8 cellular contexts compared by ENCODE assay signal in the genomic region with DNA sequence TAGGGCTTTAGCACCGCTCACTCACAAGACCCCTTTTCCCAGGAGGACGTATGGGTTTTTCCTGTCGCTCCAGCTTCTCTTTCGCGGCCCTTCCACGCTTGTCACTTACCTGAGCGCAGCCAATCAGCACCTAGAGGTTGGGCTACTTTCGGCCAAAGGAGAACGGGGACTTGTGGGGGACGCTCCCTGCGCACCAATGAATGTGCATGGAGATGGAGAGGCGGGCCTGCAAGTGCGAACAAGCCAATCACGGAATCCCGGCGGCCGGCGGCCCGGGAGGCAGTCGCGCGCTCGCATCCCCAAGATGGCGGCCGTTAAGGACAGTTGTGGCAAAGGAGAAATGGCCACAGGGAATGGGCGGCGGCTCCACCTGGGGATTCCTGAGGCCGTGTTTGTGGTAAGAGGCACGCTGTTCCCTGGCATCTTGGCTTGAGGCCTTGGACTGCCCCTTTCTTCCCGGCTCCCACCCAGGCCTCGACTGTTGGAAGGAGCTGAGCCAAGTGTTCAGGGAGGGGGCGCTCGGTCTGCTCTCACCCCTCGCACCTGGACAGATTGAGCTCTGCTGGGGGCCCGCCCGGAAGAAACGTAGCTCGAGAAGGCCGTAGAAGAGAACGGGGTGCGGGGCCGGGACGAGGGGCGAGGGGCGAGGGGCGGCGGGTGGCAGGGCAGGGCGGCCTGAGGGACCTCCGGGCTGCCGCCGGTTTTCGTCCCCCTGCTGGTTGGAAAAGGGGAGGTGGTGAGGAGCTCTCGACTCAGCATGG. TPM values are rescaled to one million over a fixed set of nuclear protein-coding genes. Genes with fewer than 3 reads are reported as not detected.
DNase-seq lines count a peak whose midpoint lies in the region; ATAC-seq and TF ChIP-seq lines count a peak whose summit lies in the region.

VBP1 (plus strand) TSS at position 282 of the 761 bp plus-strand sequence; CDS start at position 305, 23 bp downstream.

- no peaks in the 10 kb centered on the region for H3K27me3 ChIP-seq in left lung

- intact Hi-C loops in left lung (cut with DNase I), result no loop called here

- no peaks in the 10 kb centered on the region for H3K9me3 ChIP-seq in left lung

- H3K4me3 ChIP-seq in left lung, result peak within 1 kb of the TSS; percentile 38 to 61

- peak; percentile 91 for DNase-seq in CD1c-positive myeloid dendritic cell (ENCODE audit: extremely low spot score)
- peak; percentile 87 for DNase-seq in NCI-H748 treated with DMSO at 0.1 percent for 48 hours (lab: John Stamatoyannopoulos, UW)
- peak; percentile 78 to 82 for DNase-seq in activated CD4-positive, alpha-beta T cell treated with anti-CD3 and anti-CD28 coated beads, Interleukin-2, amount 50 U/mL, for 4 hours
- DNase-seq in dermis blood vessel endothelial cell, result peak; percentile 97
- DNase-seq in left lung, result peak; percentile 93 to 94
- DNase-seq in stimulated activated CD4-positive, alpha-beta T cell treated with anti-CD3 and anti-CD28 coated beads, Interleukin-2, amount 100 ng/mL, for 48 hours, result peak; percentile 73 to 75

- peak within 1 kb of the TSS; percentile 68 to 84 for H3K27ac ChIP-seq in left lung

- peak; percentile 18 to 50 for TF ChIP-seq CTCF in left lung (IDR thresholded peaks at IDR 0.05)

- peaks cover 0 to 10% of the 10 kb centered on the region in 2 donors for H3K36me3 ChIP-seq in left lung

- peak; percentile 96 for ATAC-seq in GM19395 (IDR thresholded peaks at IDR 0.05; ENCODE audit: unreplicated experiment)
- peak; percentile 94 for ATAC-seq in HG03565 (IDR thresholded peaks at IDR 0.05; ENCODE audit: unreplicated experiment)
- ATAC-seq in left lung, result peak; percentile 99

- H3K4me1 ChIP-seq in left lung, result peaks cover 0 to 11% of the 10 kb centered on the region in 2 donors

RNA-seq across cellular contexts. Expression of gene VBP1, which starts in this region (rescaled TPM):
- 69.6 and 79.0 TPM in 2 replicates for total RNA-seq in dermis blood vessel endothelial cell
- total RNA-seq in left lung, result 10 to 100 TPM; 40.3 to 44.4 TPM

Comparison
In these comparisons a context has a peak if more than half of its experiments do, and no peak if none do; other contexts are left out.
1. Peak in every context shown above with its lines: DNase-seq, ATAC-seq, H3K4me3 ChIP-seq and H3K27ac ChIP-seq.